18 cellular contexts compared by ENCODE assay signal in the genomic region with DNA sequence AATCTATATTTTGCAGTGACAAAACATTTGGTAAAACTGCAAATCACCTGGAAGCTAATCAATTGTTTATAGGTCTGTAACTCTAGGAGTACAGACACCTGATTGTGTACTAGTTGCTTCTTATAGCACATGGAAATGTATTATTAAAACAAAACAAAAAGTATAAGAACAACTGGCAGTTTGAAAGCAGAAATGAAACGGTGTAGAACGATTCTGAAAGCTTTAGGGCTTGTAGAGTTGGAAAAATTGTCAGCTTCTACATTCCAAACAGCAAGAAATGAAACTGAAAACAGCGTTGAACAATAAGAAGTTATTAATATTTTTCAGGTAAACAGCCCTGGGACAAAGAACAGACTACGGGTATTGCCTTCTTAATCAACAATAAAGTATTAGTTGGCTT.
DNase-seq lines count a peak whose midpoint lies in the region; ATAC-seq and FAIRE-seq lines count a peak whose summit lies in the region.
"Had no signal": no experiment of that assay in that cellular context is flagged by ENCODE, and none has a peak within 500 bp of the region (broad histone marks: within the 10 kb centered on the region; RNA-seq: fewer than 3 reads in every experiment).

No MANE protein-coding gene starts in this region.

- no peak for FAIRE-seq in HTR-8/SVneo (lab: Jason Lieb, UNC)
- FAIRE-seq: G401.6, GM12892, RCC 7860 had no signal

- DNase-seq in OCI-M1 (lab: John Stamatoyannopoulos, UW): peak; percentile 44
- DNase-seq in NK-92 (lab: John Stamatoyannopoulos, UW; ENCODE audit: unreplicated experiment): no peak
- no peak for DNase-seq in CD1c-positive myeloid dendritic cell (ENCODE audit: extremely low spot score)
- DNase-seq in HTR-8/SVneo (ENCODE audit: insufficient read length, low spot score): no peak
- DNase-seq: ACHN; CD4-positive, alpha-beta T cell; DMS79 treated with DMSO at 0.1 percent for 48 hours; H9; NCI-H1436 treated with DMSO at 0.1 percent for 48 hours; NCI-H2081; NCI-H526 treated with DMSO at 0.1 percent for 48 hours; T-helper 2 cell had no signal

- peak; percentile 39 for ATAC-seq in GM19351 (IDR thresholded peaks at IDR 0.05; ENCODE audit: unreplicated experiment)
- peak; percentile 69 for ATAC-seq in GM21529 (IDR thresholded peaks at IDR 0.05; ENCODE audit: unreplicated experiment)
- peak; percentile 56 for ATAC-seq in HG03159 (IDR thresholded peaks at IDR 0.05; ENCODE audit: unreplicated experiment)
